In the genomic region with DNA sequence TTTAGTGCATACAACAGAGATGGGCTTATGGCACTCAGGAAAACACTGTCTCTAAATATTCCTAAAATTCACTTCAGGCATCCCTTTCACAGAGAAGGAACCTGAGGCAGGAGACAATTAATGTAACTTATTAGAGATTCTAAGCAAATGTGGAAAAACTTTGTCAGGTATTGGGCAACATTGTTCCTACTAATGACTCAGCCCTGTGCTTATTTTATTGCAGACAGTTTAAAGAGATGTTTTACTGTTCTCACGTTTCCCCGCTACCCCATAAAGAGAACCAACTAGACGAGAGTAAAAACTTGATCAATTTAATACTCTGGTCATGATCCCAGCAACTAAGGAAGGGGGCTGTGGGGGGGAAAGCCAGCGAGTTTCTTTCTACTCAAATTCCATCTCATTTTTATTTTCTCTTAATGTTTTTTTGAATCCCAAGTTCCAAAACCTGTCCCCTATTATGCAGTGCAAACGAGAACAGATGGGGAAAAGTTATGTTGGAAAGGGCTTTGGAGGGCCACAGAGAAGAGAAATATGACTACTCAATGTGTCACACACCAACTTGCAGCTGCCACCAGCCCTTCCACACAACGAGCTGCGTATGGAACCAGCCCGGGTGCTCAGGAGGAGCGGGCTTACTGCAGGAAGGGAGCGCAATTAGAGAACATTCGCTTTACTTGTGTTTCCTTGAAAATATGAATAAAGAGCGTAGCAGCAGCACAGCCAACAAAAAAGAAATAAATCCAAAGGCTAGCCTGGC, we compare ENCODE assay signal across 13 cellular contexts. TPM values are rescaled to one million over a fixed set of nuclear protein-coding genes. Genes with fewer than 3 reads are reported as not detected.
A peak's percentile ranks its signal among the peaks of the same experiment; 100 is the strongest.
DNase-seq lines count a peak whose midpoint lies in the region; ATAC-seq, FAIRE-seq and TF ChIP-seq lines count a peak whose summit lies in the region.
"Had no signal": no experiment of that assay in that cellular context is flagged by ENCODE, and none has a peak within 500 bp of the region (broad histone marks: within the 10 kb centered on the region; RNA-seq: fewer than 3 reads in every experiment).

No MANE protein-coding gene starts in this region.

- H3K4me2 ChIP-seq in astrocyte (ENCODE audit: low read length) (peak overlapping the region; percentile 43), osteoblast (ENCODE audit: insufficient read depth, low read length) (peak overlapping the region; percentile 11)

- H3K4me1 Mint-ChIP-seq in astrocyte (ENCODE audit: low read depth, unreplicated experiment): peaks cover 40% of the 10 kb centered on the region

- H3K9ac ChIP-seq in astrocyte (ENCODE audit: low read length): peak overlapping the region; percentile 19

- H3K4me3 Mint-ChIP-seq in astrocyte (ENCODE audit: unreplicated experiment): no peak overlapping the region
- H3K4me3 Mint-ChIP-seq: B cell; dendritic cell treated with granulocyte-macrophage colony-stimulating factor and Interleukin-4, amounts not matched to agents 40 ng/mL and 50 ng/mL, for 4 days had no signal

- H4K20me1 ChIP-seq in astrocyte (ENCODE audit: insufficient read depth, low read length) (no peaks in the 10 kb centered on the region), osteoblast (ENCODE audit: insufficient read depth, low read length) (no peaks in the 10 kb centered on the region)

- H3K27me3 Mint-ChIP-seq in astrocyte (ENCODE audit: low read depth, unreplicated experiment): no peaks in the 10 kb centered on the region

- DNase-seq in NOMO-1 (lab: John Stamatoyannopoulos, UW; ENCODE audit: unreplicated experiment in 2 of 2) (peak; percentile 27 to 79), NOMO-1 treated with dmso at 0.1 percent for 144 hours (lab: John Stamatoyannopoulos, UW; ENCODE audit: unreplicated experiment) (no peak), HTR-8/SVneo (ENCODE audit: insufficient read length, low spot score) (peak; percentile 8), astrocyte (ENCODE audit: low read depth) (peak; percentile 78), osteoblast (ENCODE audit: insufficient read length, low spot score, missing footprints) (peak; percentile 73), NCI-H2227 treated with DMSO at 0.1 percent for 48 hours (lab: John Stamatoyannopoulos, UW) (no peak), AML-193 (lab: John Stamatoyannopoulos, UW) (no peak)
- DNase-seq: NCI-H2029 treated with DMSO at 0.1 percent for 48 hours had no signal

- FAIRE-seq in HTR-8/SVneo (lab: Jason Lieb, UNC) (no peak), astrocyte (lab: Jason Lieb, UNC) (no peak)
- FAIRE-seq: urothelium cell line had no signal

- H2AFZ ChIP-seq in astrocyte (ENCODE audit: low read depth, low read length) (peak overlapping the region; percentile 30), osteoblast (ENCODE audit: low read length) (no peak overlapping the region)

- TF ChIP-seq CTCF in astrocyte (IDR thresholded peaks at IDR 0.05; ENCODE audit: insufficient read depth, low read depth, low read length) (no peak), osteoblast (IDR thresholded peaks at IDR 0.05; ENCODE audit: extremely low read depth, low read depth, low read length) (no peak)

- ATAC-seq in GM18868 (IDR thresholded peaks at IDR 0.05; ENCODE audit: unreplicated experiment): no peak

- H3K36me3 ChIP-seq in astrocyte (ENCODE audit: insufficient read depth, low read length) (no peaks in the 10 kb centered on the region), osteoblast (ENCODE audit: insufficient read depth, low read length) (no peaks in the 10 kb centered on the region)
- H3K36me3 ChIP-seq: SJSA1 had no signal

- H3K79me2 ChIP-seq in astrocyte (ENCODE audit: insufficient read depth, low read length) (no peaks in the 10 kb centered on the region), osteoblast (ENCODE audit: insufficient read depth, low read length) (no peaks in the 10 kb centered on the region)

- H3K27me3 ChIP-seq in astrocyte (ENCODE audit: insufficient read depth, low read length): no peaks in the 10 kb centered on the region
- H3K27me3 ChIP-seq in osteoblast (ENCODE audit: insufficient read depth, low read length): no peaks in the 10 kb centered on the region

- H3K9me3 ChIP-seq in astrocyte (ENCODE audit: insufficient read depth, low read depth, low read length): no peaks in the 10 kb centered on the region
- no peaks in the 10 kb centered on the region for H3K9me3 ChIP-seq in osteoblast (ENCODE audit: low read depth, low read length)
- H3K9me3 ChIP-seq: SJSA1 had no signal

- H3K4me1 ChIP-seq in astrocyte (ENCODE audit: insufficient read depth, low read length): peaks cover 21% of the 10 kb centered on the region
- H3K4me1 ChIP-seq in osteoblast (ENCODE audit: insufficient read depth, low read length): peaks cover 11% of the 10 kb centered on the region

- no peak overlapping the region for H3K27ac Mint-ChIP-seq in astrocyte (ENCODE audit: unreplicated experiment)
- H3K27ac Mint-ChIP-seq: B cell; dendritic cell treated with granulocyte-macrophage colony-stimulating factor and Interleukin-4, amounts not matched to agents 40 ng/mL and 50 ng/mL, for 4 days had no signal

- H3K9me3 Mint-ChIP-seq in astrocyte (ENCODE audit: unreplicated experiment): no peaks in the 10 kb centered on the region

- H3K27ac ChIP-seq in astrocyte (ENCODE audit: low read depth, low read length) (peak overlapping the region; percentile 28), osteoblast (ENCODE audit: low read depth, low read length) (no peak overlapping the region)
- H3K27ac ChIP-seq: SJSA1 had no signal

- no peaks in the 10 kb centered on the region for H3K36me3 Mint-ChIP-seq in astrocyte (ENCODE audit: low read depth, unreplicated experiment)

- H3K4me3 ChIP-seq in astrocyte (ENCODE audit: insufficient read depth, low read depth, low read length) (no peak overlapping the region), osteoblast (ENCODE audit: insufficient read depth, low read length) (no peak overlapping the region)
- H3K4me3 ChIP-seq: SJSA1 had no signal

RNA-seq across cellular contexts. Expression of gene ACVR1, which starts 18.7 kb away (rescaled TPM):
- 45.9 and 54.6 TPM in 2 replicates for total RNA-seq in astrocyte
- 52.5 and 53.9 TPM in 2 replicates for total RNA-seq in osteoblast

Comparison
In these comparisons a context has a peak if more than half of its experiments do, and no peak if none do; other contexts are left out.
1. DNase-seq: peak in NOMO-1 (2 of 2), HTR-8/SVneo (single experiment), astrocyte (single experiment) and osteoblast (single experiment); none in NOMO-1 treated with dmso at 0.1 percent for 144 hours (single experiment), NCI-H2227 treated with DMSO at 0.1 percent for 48 hours (single experiment) and AML-193 (0 of 2).